15 cellular contexts compared by ENCODE assay signal in the genomic region with DNA sequence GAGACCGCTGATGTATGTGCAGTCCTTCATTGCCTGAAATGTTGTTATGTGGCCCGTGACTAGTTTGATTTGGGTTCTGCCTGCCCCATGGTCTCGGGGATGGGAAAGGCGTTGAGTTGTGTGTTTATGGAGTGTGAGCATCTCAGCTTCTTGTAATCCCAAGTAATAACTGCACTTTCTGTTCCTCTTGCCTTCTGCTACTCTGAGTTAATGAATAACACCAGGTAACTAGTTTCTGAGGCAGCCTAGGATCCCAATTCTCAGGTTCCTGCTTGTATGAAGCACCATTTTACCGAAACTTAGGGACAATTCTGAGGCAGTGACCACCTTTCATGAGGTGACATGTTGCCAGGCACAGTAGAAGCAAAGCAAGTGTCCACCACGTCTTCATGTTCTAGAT.
DNase-seq lines count a peak whose midpoint lies in the region; ATAC-seq and TF ChIP-seq lines count a peak whose summit lies in the region.
"Had no signal": no experiment of that assay in that cellular context is flagged by ENCODE, and none has a peak within 500 bp of the region (broad histone marks: within the 10 kb centered on the region; RNA-seq: fewer than 3 reads in every experiment).

No MANE protein-coding gene starts in this region.

- peak; percentile 45 for ATAC-seq in GM18873 (IDR thresholded peaks at IDR 0.05; ENCODE audit: low FRiP score, unreplicated experiment)
- peak; percentile 46 for ATAC-seq in GM21390 (IDR thresholded peaks at IDR 0.05; ENCODE audit: unreplicated experiment)
- ATAC-seq in HG03108 (IDR thresholded peaks at IDR 0.05; ENCODE audit: unreplicated experiment) = peak; percentile 54
- ATAC-seq: left lung had no signal

- H3K36me3 ChIP-seq in brain microvascular endothelial cell (replicated peaks) = no peaks in the 10 kb centered on the region
- H3K36me3 ChIP-seq: left lung had no signal

- peak; percentile 63 for DNase-seq in renal cortical epithelial cell (ENCODE audit: low read depth)
- DNase-seq in brain microvascular endothelial cell = no peak
- no peak for DNase-seq in nucleus accumbens (lab: John Stamatoyannopoulos, UW)
- DNase-seq in stimulated activated CD4-positive, alpha-beta T cell treated with anti-CD3 and anti-CD28 coated beads, Interleukin-4, amount 100 ng/mL, for 24 hours = no peak
- DNase-seq: activated CD4-positive, alpha-beta T cell treated with anti-CD3 and anti-CD28 coated beads, Interleukin-2, amount 50 U/mL, for 4 hours; activated naive CD4-positive, alpha-beta T cell; activated T-cell treated with anti-CD3 and anti-CD28 coated beads for 4 hours; anterior cingulate cortex; glutamatergic neuron; left lung; NCI-H2081 treated with DMSO at 0.1 percent for 48 hours; NCI-H510A treated with DMSO at 0.1 percent for 48 hours had no signal

- H3K4me3 ChIP-seq in brain microvascular endothelial cell (ENCODE audit: low read depth, low read length) = no peak overlapping the region
- H3K4me3 ChIP-seq: left lung had no signal

- no peak for TF ChIP-seq CTCF in brain microvascular endothelial cell (IDR thresholded peaks at IDR 0.05; ENCODE audit: low read depth, low read length, missing control alignments)

- H3K27ac ChIP-seq in brain microvascular endothelial cell = no peak overlapping the region
- H3K27ac ChIP-seq: left lung had no signal

- in situ Hi-C loops in brain microvascular endothelial cell (cut with HindIII; ENCODE audit: low pct_ligation_motif_present, low sequenced_read_pairs) = no loop called here

- H3K27me3 ChIP-seq in brain microvascular endothelial cell (replicated peaks) = no peaks in the 10 kb centered on the region
- H3K27me3 ChIP-seq: left lung had no signal
